8 cellular contexts compared by ENCODE assay signal in the genomic region with DNA sequence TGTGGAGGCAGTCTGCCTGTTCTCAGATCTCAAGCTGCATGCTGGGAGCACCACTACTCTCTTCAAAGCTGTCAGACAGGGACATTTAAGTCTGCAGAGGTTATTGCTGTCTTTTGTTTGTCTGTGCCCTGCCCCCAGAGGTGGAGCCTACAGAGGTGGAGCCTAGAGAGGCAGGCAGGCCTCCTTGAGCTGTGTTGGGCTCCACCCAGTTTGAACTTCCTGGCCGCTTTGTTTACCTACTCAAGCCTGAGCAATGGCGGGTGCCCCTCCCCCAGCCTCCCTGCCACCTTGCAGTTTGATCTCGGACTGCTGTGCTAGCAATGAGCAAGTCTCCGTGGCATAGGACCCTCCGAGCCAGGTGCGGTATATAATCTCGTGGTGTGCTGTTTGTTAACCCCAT.
DNase-seq lines count a peak whose midpoint lies in the region; ATAC-seq and TF ChIP-seq lines count a peak whose summit lies in the region.
"Not testable (repeated sequence)": the region's sequence is repeated elsewhere in the genome, so short reads cannot be mapped to it uniquely, and the experiment has no call there.

No MANE protein-coding gene starts in this region.

- peak; percentile 46 for ATAC-seq in mucosa of descending colon

- BruUV-seq in Calu3 (replicated peaks; lab: Mats Ljungman, UMichigan): not testable (repeated sequence)

- H3K4me1 Mint-ChIP-seq in Calu3 (ENCODE audit: low read depth, unreplicated experiment): peaks cover 29% of the 10 kb centered on the region
- H3K4me1 Mint-ChIP-seq in activated CD4-positive, alpha-beta memory T cell treated with anti-CD3 and anti-CD28 coated beads, Interleukin-2, amount 10 ng/mL, durations not matched to agents 7 days and 5 days: peaks cover 32% of the 10 kb centered on the region
- H3K4me1 Mint-ChIP-seq in activated naive CD4-positive, alpha-beta T cell treated with anti-CD3 and anti-CD28 coated beads, Interleukin-2, amount 10 ng/mL, durations not matched to agents 7 days and 5 days: peaks cover 19% of the 10 kb centered on the region

- in situ Hi-C loops in transverse colon (cut with MboI; ENCODE audit: low pct_ligation_motif_present in 1 of 4, low pct_unique_long_range_greater_than_20kb in 1 of 4, low sequenced_read_pairs in 3 of 4): not testable (repeated sequence)

- peak overlapping the region; percentile 31; the same call in 1 of the 2 replicates for H3K4me3 ChIP-seq in HUES6 (ENCODE audit: low read depth, low read length)
- H3K4me3 ChIP-seq in mucosa of descending colon, transverse colon: not testable (repeated sequence)

- H3K9me3 Mint-ChIP-seq in Calu3 (ENCODE audit: low read depth, unreplicated experiment): not testable (repeated sequence)
- H3K9me3 Mint-ChIP-seq in activated CD4-positive, alpha-beta memory T cell treated with anti-CD3 and anti-CD28 coated beads, Interleukin-2, amount 10 ng/mL, durations not matched to agents 7 days and 5 days: peaks cover 18% of the 10 kb centered on the region
- H3K9me3 Mint-ChIP-seq in activated naive CD4-positive, alpha-beta T cell treated with anti-CD3 and anti-CD28 coated beads, Interleukin-2, amount 10 ng/mL, durations not matched to agents 7 days and 5 days: peaks cover 28% of the 10 kb centered on the region

- CTCF ChIA-PET in Calu3 (lab: Charles Lee); activated CD4-positive, alpha-beta memory T cell treated with anti-CD3 and anti-CD28 coated beads, Interleukin-2, amount 10 ng/mL, durations not matched to agents 7 days and 5 days (lab: Charles Lee): not testable (repeated sequence)
- CTCF ChIA-PET in activated naive CD4-positive, alpha-beta T cell treated with anti-CD3 and anti-CD28 coated beads, Interleukin-2, amount 10 ng/mL, durations not matched to agents 7 days and 5 days (lab: Charles Lee): interaction anchor here (1.3 kb wide), 1 partner anchor 9 kb away, joined by 4 read pairs; no protein-coding TSS in a partner anchor

- H3K9ac ChIP-seq in HUES6 (ENCODE audit: low read length): not testable (repeated sequence)

- H3K27ac Mint-ChIP-seq in Calu3 (ENCODE audit: unreplicated experiment); activated CD4-positive, alpha-beta memory T cell treated with anti-CD3 and anti-CD28 coated beads, Interleukin-2, amount 10 ng/mL, durations not matched to agents 7 days and 5 days: not testable (repeated sequence)
- H3K27ac Mint-ChIP-seq in activated naive CD4-positive, alpha-beta T cell treated with anti-CD3 and anti-CD28 coated beads, Interleukin-2, amount 10 ng/mL, durations not matched to agents 7 days and 5 days: peak overlapping the region; percentile 14

- H3K36me3 ChIP-seq in HUES6 (ENCODE audit: control insufficient read depth, insufficient read depth, low read length); mucosa of descending colon (ENCODE audit: low read depth); transverse colon: not testable (repeated sequence)

- TF ChIP-seq POLR2A in transverse colon (IDR thresholded peaks at IDR 0.05): not testable (repeated sequence)

- not testable (repeated sequence) for H3K36me3 Mint-ChIP-seq in Calu3 (ENCODE audit: insufficient read depth, unreplicated experiment)
- H3K36me3 Mint-ChIP-seq in activated CD4-positive, alpha-beta memory T cell treated with anti-CD3 and anti-CD28 coated beads, Interleukin-2, amount 10 ng/mL, durations not matched to agents 7 days and 5 days (ENCODE audit: low read depth): peaks cover 33% of the 10 kb centered on the region
- H3K36me3 Mint-ChIP-seq in activated naive CD4-positive, alpha-beta T cell treated with anti-CD3 and anti-CD28 coated beads, Interleukin-2, amount 10 ng/mL, durations not matched to agents 7 days and 5 days: peaks cover 21% of the 10 kb centered on the region

- POLR2A ChIA-PET in activated CD4-positive, alpha-beta memory T cell treated with anti-CD3 and anti-CD28 coated beads, Interleukin-2, amount 10 ng/mL, durations not matched to agents 7 days and 5 days (lab: Charles Lee): interaction anchor here (1.4 kb wide), 1 partner anchor 10 kb away, joined by 4 read pairs; no protein-coding TSS in a partner anchor

- not testable (repeated sequence) for TF ChIP-seq EP300 in transverse colon (IDR thresholded peaks at IDR 0.05; ENCODE audit: low read depth)

- intact Hi-C loops in Calu3 (cut with micrococcal nuclease; ENCODE audit: unreplicated experiment); mucosa of descending colon (cut with DNase I, micrococcal nuclease); transverse colon (cut with DNase I; ENCODE audit: low total_unique reads): not testable (repeated sequence)

- not testable (repeated sequence) for TF ChIP-seq CTCF in Calu3 (IDR thresholded peaks at IDR 0.05; ENCODE audit: unreplicated experiment); mucosa of descending colon (IDR thresholded peaks at IDR 0.05); transverse colon (IDR thresholded peaks at IDR 0.05)

- H3K4me3 Mint-ChIP-seq in Calu3 (ENCODE audit: low read depth, unreplicated experiment): peak overlapping the region; percentile 46
- not testable (repeated sequence) for H3K4me3 Mint-ChIP-seq in activated CD4-positive, alpha-beta memory T cell treated with anti-CD3 and anti-CD28 coated beads, Interleukin-2, amount 10 ng/mL, durations not matched to agents 7 days and 5 days; activated naive CD4-positive, alpha-beta T cell treated with anti-CD3 and anti-CD28 coated beads, Interleukin-2, amount 10 ng/mL, durations not matched to agents 7 days and 5 days

- not testable (repeated sequence) for H3K27me3 Mint-ChIP-seq in Calu3 (ENCODE audit: unreplicated experiment); activated CD4-positive, alpha-beta memory T cell treated with anti-CD3 and anti-CD28 coated beads, Interleukin-2, amount 10 ng/mL, durations not matched to agents 7 days and 5 days; activated naive CD4-positive, alpha-beta T cell treated with anti-CD3 and anti-CD28 coated beads, Interleukin-2, amount 10 ng/mL, durations not matched to agents 7 days and 5 days

- H3K9me3 ChIP-seq in HUES6 (ENCODE audit: control insufficient read depth, insufficient read depth, low read depth, low read length); mucosa of descending colon; transverse colon: not testable (repeated sequence)

- 70% methylated on average over 7 of the region's 7 CpGs; no CpG with 5 or more reads in 1 of the 2 donors for WGBS in transverse colon (ENCODE audit: low coverage in 1 of 2), 2 donors

- H3K27me3 ChIP-seq in HUES6 (ENCODE audit: control insufficient read depth, insufficient read depth, low read length); transverse colon: not testable (repeated sequence)

- H3K27ac ChIP-seq in HUES6 (ENCODE audit: low read depth, low read length); transverse colon: not testable (repeated sequence)

- DNase-seq in Calu3 (peak; percentile 37), NCI-H460 (ENCODE audit: extremely low read depth, low read depth) (peak; percentile 44), T follicular helper cell (ENCODE audit: low read depth) (peak; percentile 11), mucosa of descending colon (peak in 2 of 3 donors; percentile 45 to 69), transverse colon (peak; percentile 10)
- peak; percentile 61 for DNase-seq in activated CD4-positive, alpha-beta memory T cell treated with anti-CD3 and anti-CD28 coated beads, Interleukin-2, amount 10 ng/mL, durations not matched to agents 7 days and 5 days
- DNase-seq in activated naive CD4-positive, alpha-beta T cell treated with anti-CD3 and anti-CD28 coated beads, Interleukin-2, amount 10 ng/mL, durations not matched to agents 7 days and 5 days: peak; percentile 64

- H3K4me1 ChIP-seq in HUES6 (ENCODE audit: control insufficient read depth, insufficient read depth, low read length); mucosa of descending colon (ENCODE audit: low read depth); transverse colon: not testable (repeated sequence)

Comparison
In these comparisons a context has a peak if more than half of its experiments do, and no peak if none do; other contexts are left out.
1. DNase-seq: peak in every context shown above with its lines; median percentile 64 in activated naive CD4-positive, alpha-beta T cell treated with anti-CD3 and anti-CD28 coated beads, Interleukin-2, amount 10 ng/mL, durations not matched to agents 7 days and 5 days; 61 in activated CD4-positive, alpha-beta memory T cell treated with anti-CD3 and anti-CD28 coated beads, Interleukin-2, amount 10 ng/mL, durations not matched to agents 7 days and 5 days; 57 in mucosa of descending colon; 44 in NCI-H460; 37 in Calu3; 11 in T follicular helper cell; 10 in transverse colon.